In genomic region chr19:2416321-2417097, GRCh38 we compare ENCODE assay signal across 23 cellular contexts. TPM values are rescaled to one million over a fixed set of nuclear protein-coding genes. Genes with fewer than 3 reads are reported as not detected.
DNase-seq lines count a peak whose midpoint lies in the region; ATAC-seq and TF ChIP-seq lines count a peak whose summit lies in the region.
"Had no signal": no experiment of that assay in that cellular context is flagged by ENCODE, and none has a peak within 500 bp of the region (broad histone marks: within the 10 kb centered on the region; RNA-seq: fewer than 3 reads in every experiment).

No MANE protein-coding gene starts in this region.

- H3K4me3 ChIP-seq in SK-N-SH (ENCODE audit: low read depth in 2 of 2, low read length in 1 of 2) = no peak overlapping the region
- no peak overlapping the region for H3K4me3 ChIP-seq in NT2/D1 (ENCODE audit: insufficient read length, low read depth)
- H3K4me3 ChIP-seq: uterus had no signal

- H3K9me2 ChIP-seq in SK-N-SH = no peaks in the 10 kb centered on the region

- no peak overlapping the region for H3K27ac ChIP-seq in SK-N-SH (ENCODE audit: low read depth in 2 of 2, low read length in 1 of 2)
- H3K27ac ChIP-seq: uterus had no signal

- TF ChIP-seq CTCF in SK-N-SH (IDR thresholded peaks at IDR 0.05) = no peak

- H3F3A ChIP-seq in SK-N-SH (replicated peaks; ENCODE audit: insufficient read depth) = peaks cover 7% of the 10 kb centered on the region

- DNase-seq in SK-N-SH = peak; percentile 24
- DNase-seq in NT2/D1 (ENCODE audit: low read depth, low spot score) = no peak
- DNase-seq in left ventricle myocardium superior = no peak
- DNase-seq in sciatic nerve (ENCODE audit: low spot score) = no peak
- no peak for DNase-seq in NCI-H1092 treated with DMSO at 0.1 percent for 48 hours (lab: John Stamatoyannopoulos, UW)
- no peak for DNase-seq in NCI-H128 (lab: John Stamatoyannopoulos, UW; ENCODE audit: unreplicated experiment)
- DNase-seq: activated CD4-positive, alpha-beta T cell treated with anti-CD3 and anti-CD28 coated beads for 36 hours; activated T-cell treated with anti-CD3 and anti-CD28 coated beads, Interleukin-2, amount 50 U/mL, for 72 hours; aorta; midbrain; NCI-H1930; NK-92 treated with Interleukin-12 subunit alpha and Interleukin-12 subunit beta, amount 100 ng/mL, for 24 hours; stimulated activated CD4-positive, alpha-beta T cell treated with anti-CD3 and anti-CD28 coated beads, Interleukin-4, amount 100 ng/mL, for 4 hours; substantia nigra; T-helper 1 cell; uterus had no signal

- H3K27me3 ChIP-seq in SK-N-SH (ENCODE audit: insufficient read depth) (no peaks in the 10 kb centered on the region; the same call in 1 of the 2 replicates), NT2/D1 (ENCODE audit: insufficient read depth, insufficient read length) (no peaks in the 10 kb centered on the region)
- H3K27me3 ChIP-seq: uterus had no signal

- H3K9me3 ChIP-seq in SK-N-SH (0 out of 2 replicates have a peak, but pooled peaks cover 5% of the 10 kb centered on the region), NT2/D1 (ENCODE audit: insufficient read depth, low read length) (no peaks in the 10 kb centered on the region)
- H3K9me3 ChIP-seq: uterus had no signal

- no peak overlapping the region for H3K4me2 ChIP-seq in SK-N-SH

- 95% methylated on average over 2 of the region's 19 CpGs for WGBS in SK-N-SH (ENCODE audit: low lambda C conversion rate)

- H4K20me1 ChIP-seq in SK-N-SH (ENCODE audit: insufficient read depth) = no peaks in the 10 kb centered on the region

- H3K36me3 ChIP-seq in SK-N-SH (replicated peaks in 1 of 2; ENCODE audit: control insufficient read depth in 1 of 2, insufficient read depth in 2 of 2, low read length in 1 of 2) (peaks cover 4 to 6% of the 10 kb centered on the region in 2 experiments), NT2/D1 (ENCODE audit: insufficient read depth, insufficient read length, low read length) (peaks cover 39% of the 10 kb centered on the region)
- H3K36me3 ChIP-seq: uterus had no signal

- TF ChIP-seq EP300 in SK-N-SH (IDR thresholded peaks at IDR 0.05; ENCODE audit: borderline replicate concordance in 1 of 2, low read depth in 1 of 2, low read length in 1 of 2) = no peak

- POLR2A ChIA-PET in SK-N-SH (lab: Yijun Ruan, JAX) = interaction anchor here (0.9 kb wide), 1 partner anchor 13 kb away, joined by 4 read pairs; no protein-coding TSS in a partner anchor

- CTCF ChIA-PET in SK-N-SH (lab: Yijun Ruan, JAX) = no interaction called here

- no peak for TF ChIP-seq RAD21 in SK-N-SH (IDR thresholded peaks at IDR 0.05; ENCODE audit: low read length)

- H3K4me1 ChIP-seq in SK-N-SH (ENCODE audit: control insufficient read depth in 1 of 2, insufficient read depth in 2 of 2, low read depth in 1 of 2, low read length in 1 of 2) (no peaks in the 10 kb centered on the region), NT2/D1 (ENCODE audit: insufficient read depth, insufficient read length) (peaks cover 4% of the 10 kb centered on the region)
- H3K4me1 ChIP-seq: uterus had no signal

- intact Hi-C loops in left ventricle myocardium superior (cut with micrococcal nuclease) = no loop called here
- intact Hi-C loops in sciatic nerve (cut with DNase I) = no loop called here

- no peak overlapping the region for H2AFZ ChIP-seq in SK-N-SH (ENCODE audit: low read depth)

- no peaks in the 10 kb centered on the region for H3K79me2 ChIP-seq in SK-N-SH (ENCODE audit: insufficient read depth)

- no peak overlapping the region for H3K9ac ChIP-seq in SK-N-SH
- peak overlapping the region; percentile 44 for H3K9ac ChIP-seq in NT2/D1 (ENCODE audit: insufficient read length, low read depth)

- ATAC-seq in SK-N-SH treated with all-trans-retinoic acid at 6 μM for 48 hours (no peak), left ventricle myocardium superior (peak; percentile 24), sciatic nerve (peak; percentile 42), GM19328 (IDR thresholded peaks at IDR 0.05; ENCODE audit: unreplicated experiment) (no peak)
- ATAC-seq: activated T-cell treated with anti-CD3 and anti-CD28 coated beads, Interleukin-2, amount 50 U/mL, for 72 hours had no signal

TF ChIP-seq in SK-N-SH, 30 proteins besides CTCF, POLR2A, EP300 and RAD21:
- TF ChIP-seq FOXJ3 (CRISPR knock-in tag; IDR thresholded peaks at IDR 0.05) = no peak
- TF ChIP-seq TAF1 (IDR thresholded peaks at IDR 0.05; ENCODE audit: borderline replicate concordance, low read depth, low read length) = no peak
TF ChIP-seq in SK-N-SH: peak in this region for 0.

TF ChIP-seq in SK-N-SH treated with all-trans-retinoic acid at 6 μM for 48 hours, 23 proteins besides CTCF, POLR2A, EP300 and RAD21:
- no peak for TF ChIP-seq ZFP30 (CRISPR knock-in tag; IDR thresholded peaks at IDR 0.05)
- TF ChIP-seq CSDC2 (CRISPR knock-in tag; IDR thresholded peaks at IDR 0.05) = no peak
- TF ChIP-seq PATZ1 (CRISPR knock-in tag; IDR thresholded peaks at IDR 0.05; ENCODE audit: borderline replicate concordance) = no peak
- no peak for TF ChIP-seq CSRNP3 (CRISPR knock-in tag; IDR thresholded peaks at IDR 0.05)
TF ChIP-seq in SK-N-SH treated with all-trans-retinoic acid at 6 μM for 48 hours: peak in this region for 0.

RNA-seq across cellular contexts. Expression of gene TIMM13, which starts 10.9 kb away (rescaled TPM):
- polyA plus RNA-seq in SK-N-SH (2012; rRNA removed) = 76.0 and 76.9 TPM in 2 replicates
- polyA plus RNA-seq in SK-N-SH (2012; cell fraction: cytosol; rRNA removed) = 37.4 and 60.8 TPM in 2 replicates
- polyA plus RNA-seq in SK-N-SH (2012; cell fraction: nucleus; rRNA removed) = 58.5 and 81.6 TPM in 2 replicates
- total RNA-seq in left ventricle myocardium superior (84.1 TPM), sciatic nerve (37.3 TPM)

RNA-seq across cellular contexts. Expression of gene LMNB2, which starts 40.2 kb away (rescaled TPM):
- 106 and 116 TPM in 2 replicates for polyA plus RNA-seq in SK-N-SH (2012; rRNA removed)
- polyA plus RNA-seq in SK-N-SH (2012; cell fraction: cytosol; rRNA removed) = 56.9 and 85.5 TPM in 2 replicates
- polyA plus RNA-seq in SK-N-SH (2012; cell fraction: nucleus; rRNA removed) = 122 and 126 TPM in 2 replicates
- 17.7 TPM for total RNA-seq in left ventricle myocardium superior
- total RNA-seq in sciatic nerve = 16.3 TPM

RNA-seq across cellular contexts. Expression of gene TMPRSS9, which starts 56.4 kb away (rescaled TPM):
- polyA plus RNA-seq in SK-N-SH (2012; rRNA removed) = not detected in 2 replicates
- not detected in 2 replicates for polyA plus RNA-seq in SK-N-SH (2012; cell fraction: cytosol; rRNA removed)
- 0.06 TPM in 1 of 2 replicates, not detected in the other for polyA plus RNA-seq in SK-N-SH (2012; cell fraction: nucleus; rRNA removed)
- total RNA-seq in left ventricle myocardium superior = not detected
- total RNA-seq in sciatic nerve = not detected
- total RNA-seq: A172; activated CD4-positive, alpha-beta T cell treated with anti-CD3 and anti-CD28 coated beads for 36 hours; kidney epithelial cell; MCF 10A had no signal
- polyA plus RNA-seq: aorta, BJ, IgD-negative memory B cell had no signal

RNA-seq across cellular contexts. Expression of gene GADD45B, which starts 59.4 kb away (rescaled TPM):
- polyA plus RNA-seq in SK-N-SH (2012; rRNA removed) = 54.0 and 67.6 TPM in 2 replicates
- polyA plus RNA-seq in SK-N-SH (2012; cell fraction: cytosol; rRNA removed) = 29.6 and 31.6 TPM in 2 replicates
- 134 and 135 TPM in 2 replicates for polyA plus RNA-seq in SK-N-SH (2012; cell fraction: nucleus; rRNA removed)
- total RNA-seq in left ventricle myocardium superior (42.3 TPM), sciatic nerve (136 TPM)

Comparison
In these comparisons a context has a peak if more than half of its experiments do, and no peak if none do; other contexts are left out.
1. ATAC-seq: peak in left ventricle myocardium superior (single experiment) and sciatic nerve (single experiment); none in SK-N-SH treated with all-trans-retinoic acid at 6 μM for 48 hours (single experiment) and GM19328 (single experiment).